8 cellular contexts compared by ENCODE assay signal in the genomic region with DNA sequence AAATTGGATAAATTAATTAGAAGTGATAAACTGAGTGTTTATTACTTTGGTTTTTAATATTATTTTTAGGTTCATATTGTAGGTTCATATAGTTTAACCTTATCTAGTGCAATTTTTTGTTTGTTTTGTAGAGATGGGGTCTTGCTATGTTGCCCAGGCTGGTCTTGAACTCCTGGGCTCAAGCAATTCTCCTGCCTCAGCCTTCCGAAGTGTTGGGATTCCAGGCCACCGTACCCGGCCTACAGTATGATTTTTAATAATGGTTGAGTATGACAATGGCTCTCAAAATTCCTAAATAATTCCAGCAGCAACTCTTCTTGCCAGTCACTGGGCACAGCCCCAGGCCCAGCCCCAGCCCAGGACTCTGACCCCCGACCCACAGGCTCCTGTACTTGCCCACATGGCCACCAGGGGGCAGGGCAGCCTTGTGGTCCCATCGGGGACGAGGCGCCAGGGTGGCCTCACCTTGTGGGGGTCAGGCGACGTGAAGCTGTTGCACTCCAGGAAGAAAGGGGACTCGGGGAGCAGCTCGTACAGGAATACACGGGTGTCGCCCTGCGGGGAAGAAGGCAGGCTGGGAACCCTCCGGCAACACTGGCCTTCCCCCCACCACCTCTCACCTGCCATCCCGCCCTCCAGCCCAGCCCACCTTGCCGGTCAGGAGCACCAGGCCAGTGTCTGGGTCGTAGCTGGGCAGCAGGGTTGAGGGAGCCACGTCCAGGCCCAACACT. TPM values are rescaled to one million over a fixed set of nuclear protein-coding genes. Genes with fewer than 3 reads are reported as not detected.
DNase-seq lines count a peak whose midpoint lies in the region; ATAC-seq and TF ChIP-seq lines count a peak whose summit lies in the region.

No MANE protein-coding gene starts in this region.

- ATAC-seq in T-helper 17 cell (peak; percentile 59), GM19035 (IDR thresholded peaks at IDR 0.05; ENCODE audit: unreplicated experiment) (no peak)

- H3K9me3 ChIP-seq in T-helper 17 cell (ENCODE audit: control insufficient read depth, low read length, poor library complexity, severe bottlenecking) (no peaks in the 10 kb centered on the region), ascending aorta (no peaks in the 10 kb centered on the region)

- peaks cover 6% of the 10 kb centered on the region for H3K4me1 Mint-ChIP-seq in T-helper 17 cell
- peaks cover 0 to 3% of the 10 kb centered on the region in 2 donors for H3K4me1 Mint-ChIP-seq in immature natural killer cell

- no peak overlapping the region for H3K27ac ChIP-seq in ascending aorta

- H3K4me3 ChIP-seq in ascending aorta: no peak overlapping the region

- H3K4me3 Mint-ChIP-seq in T-helper 17 cell (peak overlapping the region; percentile 62), immature natural killer cell (no peak overlapping the region)

- H3K27me3 Mint-ChIP-seq in T-helper 17 cell: no peaks in the 10 kb centered on the region
- H3K27me3 Mint-ChIP-seq in immature natural killer cell (ENCODE audit: low read depth in 3 of 3): no peaks in the 10 kb centered on the region

- peaks cover 12 to 35% of the 10 kb centered on the region in 2 donors for H3K36me3 ChIP-seq in ascending aorta

- intact Hi-C loops in ascending aorta (cut with DNase I): loop anchor here (1.0 kb wide), 1 partner anchor 43 kb away; no protein-coding TSS in a partner anchor

- no peaks in the 10 kb centered on the region for H3K27me3 ChIP-seq in ascending aorta

- no peaks in the 10 kb centered on the region for H3K9me3 Mint-ChIP-seq in immature natural killer cell

- H3K36me3 Mint-ChIP-seq in T-helper 17 cell (ENCODE audit: low read depth) (peaks cover 6% of the 10 kb centered on the region), immature natural killer cell (peaks cover 3 to 6% (median 4%) of the 10 kb centered on the region in 3 donors)

- no peaks in the 10 kb centered on the region for H3K4me1 ChIP-seq in ascending aorta

- DNase-seq in NCI-H2227 (lab: John Stamatoyannopoulos, UW; ENCODE audit: unreplicated experiment) (peak; percentile 48), NCI-H2227 treated with DMSO at 0.1 percent for 48 hours (lab: John Stamatoyannopoulos, UW) (no peak), T-helper 17 cell (peak; percentile 42 to 69 (median 51)), ascending aorta (ENCODE audit: low spot score in 2 of 2) (peak in 1 of 2 donors; percentile 80), immature natural killer cell (peak; percentile 55 to 66 (median 59)), NOMO-1 (lab: John Stamatoyannopoulos, UW; ENCODE audit: unreplicated experiment in 2 of 2) (no peak)
- DNase-seq in stimulated activated CD4-positive, alpha-beta T cell treated with anti-CD3 and anti-CD28 coated beads, Interleukin-4, amount 100 ng/mL, for 24 hours: peak; percentile 72

- H3K27ac Mint-ChIP-seq in T-helper 17 cell (peak overlapping the region; percentile 79), immature natural killer cell (peak overlapping the region in 5 of 6 donors; percentile 48 to 82 (median 63))

- TF ChIP-seq CTCF in ascending aorta (IDR thresholded peaks at IDR 0.05): peak; percentile 98 to 99 (median 99)

RNA-seq across cellular contexts. Expression of gene PAM16, which starts 7.9 kb away (rescaled TPM):
- total RNA-seq in T-helper 17 cell: 10 to 100 TPM; 32.3 to 41.4 TPM
- 26.6 TPM for total RNA-seq in ascending aorta
- polyA plus RNA-seq in immature natural killer cell: 10 to 100 TPM; 32.9 to 61.6 (median 36.3) TPM

RNA-seq across cellular contexts. Expression of gene VASN, which starts 12.7 kb away (rescaled TPM):
- total RNA-seq in T-helper 17 cell: under 1 TPM; 0.55 to 0.57 TPM
- 218 TPM for total RNA-seq in ascending aorta
- under 1 TPM in 2 of 3 donors, not detected in 1; 0.07 to 0.20 TPM for polyA plus RNA-seq in immature natural killer cell

RNA-seq across cellular contexts. Expression of gene GLIS2, which starts 43.1 kb away (rescaled TPM):
- total RNA-seq in T-helper 17 cell (under 1 TPM; 0.10 to 0.29 TPM), ascending aorta (16.8 TPM)
- polyA plus RNA-seq in immature natural killer cell: not detected

RNA-seq across cellular contexts. Expression of gene CORO7, which starts 57.4 kb away (rescaled TPM):
- total RNA-seq in T-helper 17 cell (100 to 1,000 TPM; 733 to 757 TPM), ascending aorta (41.9 TPM)
- polyA plus RNA-seq in immature natural killer cell: 100 to 1,000 TPM in 1 of 3 donors, 10 to 100 TPM in 2; 37.6 to 112 (median 37.8) TPM

Comparison
In these comparisons a context has a peak if more than half of its experiments do, and no peak if none do; other contexts are left out.
1. DNase-seq: peak in NCI-H2227 (single experiment), T-helper 17 cell (3 of 3), immature natural killer cell (3 of 3) and stimulated activated CD4-positive, alpha-beta T cell treated with anti-CD3 and anti-CD28 coated beads, Interleukin-4, amount 100 ng/mL, for 24 hours (single experiment); none in NCI-H2227 treated with DMSO at 0.1 percent for 48 hours (single experiment) and NOMO-1 (0 of 2).
2. RNA of gene VASN, which starts 12.7 kb away (total RNA-seq): 218 TPM in ascending aorta (single experiment); 0.55 to 0.57 TPM in T-helper 17 cell; every median in the first group is over 100 times any median in the second.
3. RNA of gene GLIS2, which starts 43.1 kb away (total RNA-seq): 16.8 TPM in ascending aorta (single experiment); 0.10 to 0.29 TPM in T-helper 17 cell; every median in the first group is over 10 times any median in the second.